Comparison of ENCODE assay signal across 10 cellular contexts in the genomic region with DNA sequence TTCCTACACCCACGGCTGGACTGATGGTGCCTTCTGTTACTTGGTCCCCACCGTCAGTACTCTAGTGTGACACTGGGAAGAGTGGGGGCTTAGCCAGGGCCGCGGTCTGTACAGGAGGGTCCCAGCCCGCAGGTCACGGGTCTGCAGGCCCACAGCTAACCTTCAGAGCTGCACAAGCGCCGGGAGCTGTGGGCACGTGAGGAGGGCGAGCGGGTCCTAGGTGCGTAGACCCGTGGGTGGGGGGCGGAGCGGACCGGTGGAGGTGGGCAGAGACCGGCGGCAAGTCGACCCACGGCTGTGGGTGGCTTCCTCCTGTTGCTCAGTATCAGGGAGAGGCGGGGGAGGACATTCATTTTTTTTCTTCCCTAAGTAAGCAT. TPM values are rescaled to one million over a fixed set of nuclear protein-coding genes. Genes with fewer than 3 reads are reported as not detected.
DNase-seq lines count a peak whose midpoint lies in the region; ATAC-seq, FAIRE-seq and TF ChIP-seq lines count a peak whose summit lies in the region.
"Had no signal": no experiment of that assay in that cellular context is flagged by ENCODE, and none has a peak within 500 bp of the region (broad histone marks: within the 10 kb centered on the region; RNA-seq: fewer than 3 reads in every experiment).

No MANE protein-coding gene starts in this region.

- H3K4me3 Mint-ChIP-seq in Calu3 (ENCODE audit: low read depth, unreplicated experiment) = peak overlapping the region; percentile 66
- H3K4me3 Mint-ChIP-seq in activated naive CD8-positive, alpha-beta T cell = peak overlapping the region; percentile 52

- H3K4me1 ChIP-seq in right atrium auricular region (peaks cover 0 to 37% of the 10 kb centered on the region in 2 donors), psoas muscle (no peaks in the 10 kb centered on the region)

- FAIRE-seq in RCC 7860 (lab: Jason Lieb, UNC) = no peak
- FAIRE-seq: colon had no signal

- intact Hi-C loops in Calu3 (cut with micrococcal nuclease; ENCODE audit: unreplicated experiment) = no loop called here
- intact Hi-C loops in psoas muscle (cut with DNase I) = no loop called here

- H3K27me3 Mint-ChIP-seq in Calu3 (ENCODE audit: unreplicated experiment) = peaks cover 100% of the 10 kb centered on the region
- H3K27me3 Mint-ChIP-seq in activated naive CD8-positive, alpha-beta T cell = peaks cover 45% of the 10 kb centered on the region

- no peak overlapping the region for H3K27ac Mint-ChIP-seq in Calu3 (ENCODE audit: unreplicated experiment)
- no peak overlapping the region for H3K27ac Mint-ChIP-seq in activated naive CD8-positive, alpha-beta T cell

- CTCF ChIA-PET in Calu3 (lab: Charles Lee) = no interaction called here

- H3K27me3 ChIP-seq in right atrium auricular region (no peaks in the 10 kb centered on the region), psoas muscle (ENCODE audit: insufficient read depth in 3 of 3, low read length in 2 of 3) (peaks cover 0 to 63% (median 19%) of the 10 kb centered on the region in 3 donors)

- BruUV-seq in Calu3 (replicated peaks; lab: Mats Ljungman, UMichigan) = no TSS peak

- H3K36me3 ChIP-seq in right atrium auricular region (no peaks in the 10 kb centered on the region), psoas muscle (ENCODE audit: insufficient read depth in 1 of 2, low read depth in 1 of 2) (no peaks in the 10 kb centered on the region)

- no peak for DNase-seq in Calu3
- DNase-seq in right atrium auricular region (ENCODE audit: low spot score) = no peak
- peak in 1 of 2 donors; percentile 46 for DNase-seq in psoas muscle
- no peak for DNase-seq in RCC 7860 (ENCODE audit: low spot score)

- peak overlapping the region; percentile 59 to 77 for H3K27ac ChIP-seq in right atrium auricular region
- no peak overlapping the region for H3K27ac ChIP-seq in psoas muscle
- H3K27ac ChIP-seq: VCaP had no signal

- H3K4me1 Mint-ChIP-seq in Calu3 (ENCODE audit: low read depth, unreplicated experiment) = no peaks in the 10 kb centered on the region
- H3K4me1 Mint-ChIP-seq in activated naive CD8-positive, alpha-beta T cell (ENCODE audit: low read depth) = peaks cover 8% of the 10 kb centered on the region

- ATAC-seq in psoas muscle (peak in 2 of 4 donors; percentile 12 to 15), HG03378 (IDR thresholded peaks at IDR 0.05; ENCODE audit: unreplicated experiment) (no peak), GM18868 (IDR thresholded peaks at IDR 0.05; ENCODE audit: unreplicated experiment) (no peak), GM21360 (IDR thresholded peaks at IDR 0.05; ENCODE audit: unreplicated experiment) (no peak)

- no peak for TF ChIP-seq CTCF in Calu3 (IDR thresholded peaks at IDR 0.05; ENCODE audit: unreplicated experiment)
- TF ChIP-seq CTCF in right atrium auricular region (IDR thresholded peaks at IDR 0.05) = no peak
- no peak for TF ChIP-seq CTCF in psoas muscle (IDR thresholded peaks at IDR 0.05)

- no peaks in the 10 kb centered on the region for H3K9me3 Mint-ChIP-seq in Calu3 (ENCODE audit: low read depth, unreplicated experiment)
- no peaks in the 10 kb centered on the region for H3K9me3 Mint-ChIP-seq in activated naive CD8-positive, alpha-beta T cell (ENCODE audit: low read depth)

- 27 to 40% (median 28%) methylated on average over 15 to 21 of the region's 21 CpGs for WGBS in psoas muscle, 3 donors

- H3K36me3 Mint-ChIP-seq in Calu3 (ENCODE audit: insufficient read depth, unreplicated experiment) = no peaks in the 10 kb centered on the region
- H3K36me3 Mint-ChIP-seq in activated naive CD8-positive, alpha-beta T cell = no peaks in the 10 kb centered on the region

- H3K9me3 ChIP-seq in right atrium auricular region = no peaks in the 10 kb centered on the region
- no peaks in the 10 kb centered on the region for H3K9me3 ChIP-seq in psoas muscle

- H3K4me3 ChIP-seq in right atrium auricular region (peak overlapping the region; percentile 51 to 69), psoas muscle (peak overlapping the region; percentile 66)

RNA-seq across cellular contexts. Expression of a gene that starts 1.2 kb away (rescaled TPM):
- total RNA-seq in Calu3 (2022) = not detected in 2 replicates
- total RNA-seq in right atrium auricular region = 1 to 10 TPM; 1.2 to 7.7 TPM
- 10 to 100 TPM in 1 of 4 donors, 1 to 10 TPM in 1, under 1 TPM in 2; 0.61 to 14.1 (median 1.6) TPM for total RNA-seq in psoas muscle
- polyA plus RNA-seq in psoas muscle = 10 to 100 TPM in 1 of 3 donors, under 1 TPM in 2; 0.52 to 47.3 (median 0.77) TPM
